In the genomic region with DNA sequence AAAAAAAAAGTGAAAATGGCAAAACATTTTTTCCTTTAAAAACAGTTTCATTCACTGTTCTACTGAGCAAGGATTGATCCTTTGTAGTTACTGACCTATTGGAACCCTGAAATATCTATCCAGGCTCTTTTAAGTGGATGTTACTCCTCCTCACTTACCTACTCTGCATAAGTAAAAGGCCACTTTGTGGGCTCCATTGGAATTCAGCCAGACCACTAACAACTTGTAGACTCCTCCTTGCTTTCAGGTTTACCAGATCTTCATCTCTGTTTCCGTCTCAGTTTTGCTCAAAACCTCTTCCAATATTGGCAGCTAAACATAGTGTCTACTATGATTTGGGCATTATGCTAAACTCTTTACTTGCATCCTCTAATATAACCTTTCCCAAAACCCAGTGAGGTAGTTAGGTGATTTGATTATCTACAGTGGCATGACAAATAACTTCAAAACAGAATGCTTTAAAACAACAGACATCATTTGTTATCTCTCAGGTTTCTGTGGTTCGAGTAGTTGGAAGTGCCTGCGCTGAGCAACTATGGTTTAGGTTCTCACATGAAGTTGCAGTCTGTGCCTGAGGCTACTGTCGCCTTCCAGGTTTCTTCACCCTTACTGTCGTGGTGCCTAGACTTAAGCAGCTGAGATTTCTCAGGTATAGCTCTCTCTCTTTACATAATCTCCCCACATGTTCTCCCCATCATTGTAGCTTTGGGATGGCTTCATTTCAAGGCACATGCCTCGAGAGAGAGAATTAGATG, we compare ENCODE assay signal across 19 cellular contexts.
DNase-seq lines count a peak whose midpoint lies in the region; ATAC-seq, FAIRE-seq and TF ChIP-seq lines count a peak whose summit lies in the region.
"Had no signal": no experiment of that assay in that cellular context is flagged by ENCODE, and none has a peak within 500 bp of the region (broad histone marks: within the 10 kb centered on the region; RNA-seq: fewer than 3 reads in every experiment).

No MANE protein-coding gene starts in this region.

- H3K4me2 ChIP-seq in GM23338, result no peak overlapping the region
- H3K4me2 ChIP-seq in MM.1S (ENCODE audit: low read depth, low read length), result no peak overlapping the region
- no peak overlapping the region for H3K4me2 ChIP-seq in H1 (ENCODE audit: insufficient read depth in 1 of 2, low read depth in 2 of 2, low read length in 2 of 2)
- H3K4me2 ChIP-seq: BLaER1 treated with 17β-estradiol and CSF1 and Interleukin-3, amounts not matched to agents 10 nM and 100 nM had no signal

- no peak for TF ChIP-seq EP300 in H1 (IDR thresholded peaks at IDR 0.05; ENCODE audit: borderline replicate concordance in 1 of 2, low read depth in 2 of 2, low read length in 2 of 2)

- H3K79me2 ChIP-seq in GM23338 (replicated peaks; ENCODE audit: insufficient read depth) (no peaks in the 10 kb centered on the region), MM.1S (ENCODE audit: low read length) (no peaks in the 10 kb centered on the region), H1 (ENCODE audit: control insufficient read depth in 1 of 2, insufficient read depth in 2 of 2, low read length in 2 of 2) (no peaks in the 10 kb centered on the region)

- no peak overlapping the region for H2BK120ac ChIP-seq in H1 (replicated peaks; ENCODE audit: low read depth, low read length)

- H2BK20ac ChIP-seq in H1 (ENCODE audit: low read length), result no peak overlapping the region

- CTCF ChIA-PET in H1 (lab: Charles Lee; ENCODE audit: partially characterized antibody), result interaction anchor here (0.7 to 1.0 kb wide), 2 partner anchors 103 to 115 kb away, joined by 3 read pairs; no protein-coding TSS in a partner anchor

- H3F3A ChIP-seq in GM23338 (replicated peaks; ENCODE audit: low read depth), result no peaks in the 10 kb centered on the region
- no peaks in the 10 kb centered on the region for H3F3A ChIP-seq in MM.1S (ENCODE audit: insufficient read depth, low read length)

- no peak overlapping the region for H2BK15ac ChIP-seq in H1 (ENCODE audit: low read length)

- H3K18ac ChIP-seq in H1 (ENCODE audit: extremely low read depth, low read length), result no peak overlapping the region

- H3K9me3 Mint-ChIP-seq in GM23338, result peaks cover 11% of the 10 kb centered on the region
- peaks cover 10 to 11% of the 10 kb centered on the region in 2 donors for H3K9me3 Mint-ChIP-seq in stimulated activated naive B cell treated with anti-CD40 and anti-IgM and Interleukin-4, amounts not matched to agents 10 μg/mL and 1 μg/mL and 100 μg/mL, for 72 hours

- no peaks in the 10 kb centered on the region for H3K79me1 ChIP-seq in H1 (ENCODE audit: low read depth, low read length)

- H3K4me1 ChIP-seq in GM23338 (ENCODE audit: insufficient read depth) (no peaks in the 10 kb centered on the region), MM.1S (ENCODE audit: low read length) (no peaks in the 10 kb centered on the region), H1 (replicated peaks in 1 of 4; ENCODE audit: control insufficient read depth in 3 of 4, insufficient read depth in 4 of 4, low read length in 3 of 4) (no peaks in the 10 kb centered on the region)
- H3K4me1 ChIP-seq: BLaER1 treated with 17β-estradiol and CSF1 and Interleukin-3, amounts not matched to agents 10 nM and 100 nM had no signal

- H3K36me3 ChIP-seq in GM23338 (ENCODE audit: insufficient read depth) (no peaks in the 10 kb centered on the region), MM.1S (replicated peaks; ENCODE audit: insufficient read depth, low read length) (no peaks in the 10 kb centered on the region), H1 (ENCODE audit: control insufficient read depth in 2 of 4, insufficient read depth in 4 of 4, low read length in 3 of 4) (no peaks in the 10 kb centered on the region)
- H3K36me3 ChIP-seq: BLaER1 treated with 17β-estradiol and CSF1 and Interleukin-3, amounts not matched to agents 10 nM and 100 nM had no signal

- peaks cover 9% of the 10 kb centered on the region; the same call in 2 of the 3 replicates for H3K36me3 Mint-ChIP-seq in GM23338 (ENCODE audit: low read depth)
- H3K36me3 Mint-ChIP-seq in stimulated activated naive B cell treated with anti-CD40 and anti-IgM and Interleukin-4, amounts not matched to agents 10 μg/mL and 1 μg/mL and 100 μg/mL, for 72 hours, result peaks cover 0 to 2% of the 10 kb centered on the region in 2 donors
- H3K36me3 Mint-ChIP-seq: CD8-positive, alpha-beta T cell; IgD-negative memory B cell had no signal

- no peaks in the 10 kb centered on the region for H4K20me1 ChIP-seq in GM23338 (replicated peaks; ENCODE audit: insufficient read depth)
- no peaks in the 10 kb centered on the region for H4K20me1 ChIP-seq in MM.1S (ENCODE audit: insufficient read depth, low read length)
- no peaks in the 10 kb centered on the region for H4K20me1 ChIP-seq in H1 (replicated peaks in 1 of 2; ENCODE audit: control insufficient read depth in 1 of 2, insufficient read depth in 2 of 2, low read length in 2 of 2)
- H4K20me1 ChIP-seq: BLaER1 treated with 17β-estradiol and CSF1 and Interleukin-3, amounts not matched to agents 10 nM and 100 nM had no signal

- TF ChIP-seq POLR2A in H1 (IDR thresholded peaks at IDR 0.05; ENCODE audit: control extremely low read depth in 1 of 2, low read depth in 2 of 2, low read length in 2 of 2), result no peak

- H2AFZ ChIP-seq in GM23338, result peak overlapping the region; percentile 73
- H2AFZ ChIP-seq in MM.1S (ENCODE audit: low read length), result no peak overlapping the region
- peak overlapping the region; percentile 9; the same call in 1 of the 2 replicates for H2AFZ ChIP-seq in H1 (ENCODE audit: low read length)

- no peaks in the 10 kb centered on the region; the same call in 1 of the 3 replicates for H3K4me1 Mint-ChIP-seq in GM23338
- H3K4me1 Mint-ChIP-seq in stimulated activated naive B cell treated with anti-CD40 and anti-IgM and Interleukin-4, amounts not matched to agents 10 μg/mL and 1 μg/mL and 100 μg/mL, for 72 hours, result no peaks in the 10 kb centered on the region
- H3K4me1 Mint-ChIP-seq: B cell, IgD-negative memory B cell had no signal

- TF ChIP-seq CTCF in GM23338 (conservative IDR thresholded peaks at IDR 0.05; ENCODE audit: low read depth in 2 of 2), result no peak
- no peak for TF ChIP-seq CTCF in MM.1S (IDR thresholded peaks at IDR 0.05; ENCODE audit: low read length)
- TF ChIP-seq CTCF in H1 (IDR thresholded peaks at IDR 0.05; ENCODE audit: control extremely low read depth in 1 of 3, insufficient read depth in 1 of 3, low read depth in 1 of 3, low read length in 3 of 3), result no peak

- H4K8ac ChIP-seq in H1 (ENCODE audit: extremely low read depth, insufficient read depth, low read length), result no peak overlapping the region

- H3K9ac ChIP-seq in MM.1S (ENCODE audit: low read length) (no peak overlapping the region), H1 (replicated peaks in 1 of 4; ENCODE audit: extremely low read depth in 1 of 4, low read depth in 3 of 4, low read length in 3 of 4) (no peak overlapping the region)
- H3K9ac ChIP-seq: BLaER1 treated with 17β-estradiol and CSF1 and Interleukin-3, amounts not matched to agents 10 nM and 100 nM had no signal

- H2BK12ac ChIP-seq in H1 (ENCODE audit: low read depth, low read length), result no peak overlapping the region

- no peak overlapping the region for H3K27ac ChIP-seq in GM23338 (ENCODE audit: low read depth)
- H3K27ac ChIP-seq in MM.1S (ENCODE audit: low read length), result no peak overlapping the region
- H3K27ac ChIP-seq in H1 (ENCODE audit: low read depth, low read length), result no peak overlapping the region
- H3K27ac ChIP-seq: BLaER1 treated with 17β-estradiol and CSF1 and Interleukin-3, amounts not matched to agents 10 nM and 100 nM had no signal

- H4K91ac ChIP-seq in H1 (replicated peaks; ENCODE audit: insufficient read length, low read length), result no peak overlapping the region

- no peak for FAIRE-seq in H1 (lab: Jason Lieb, UNC)
- FAIRE-seq: GM12891, GM19239, H54, HepG2, HTR-8/SVneo had no signal

- POLR2A ChIA-PET in H1 (lab: Charles Lee; ENCODE audit: partially characterized antibody), result no interaction called here

- no peak overlapping the region for H2BK5ac ChIP-seq in H1 (ENCODE audit: low read depth, low read length)

- no peak for DNase-seq in GM23338 (ENCODE audit: low spot score)
- peak; percentile 25 for DNase-seq in MM.1S
- DNase-seq in H1 (ENCODE audit: low read depth in 1 of 2, low spot score in 2 of 2), result no peak
- no peak for DNase-seq in stimulated activated naive B cell treated with anti-CD40 and anti-IgM and Interleukin-4, amounts not matched to agents 10 μg/mL and 1 μg/mL and 100 μg/mL, for 72 hours
- DNase-seq in NCI-H1694 (lab: John Stamatoyannopoulos, UW), result no peak
- no peak for DNase-seq in HUDEP-2 (lab: John Stamatoyannopoulos, UW; ENCODE audit: unreplicated experiment in 76 of 76)
- DNase-seq in SHP77 treated with DMSO at 0.1 percent for 48 hours (lab: John Stamatoyannopoulos, UW), result no peak
- DNase-seq: Calu3; CD8-positive, alpha-beta T cell; DMS79 treated with DMSO at 0.1 percent for 48 hours; HCEC 1CT had no signal

- no peak overlapping the region for H3K4ac ChIP-seq in H1 (replicated peaks; ENCODE audit: insufficient read length, low read depth, low read length)

- H3K4me3 ChIP-seq in GM23338 (no peak overlapping the region), MM.1S (ENCODE audit: low read length) (no peak overlapping the region), H1 (ENCODE audit: extremely low read depth in 1 of 4, insufficient read depth in 2 of 4, low read depth in 3 of 4, low read length in 4 of 4) (no peak overlapping the region)
- H3K4me3 ChIP-seq: BLaER1 treated with 17β-estradiol and CSF1 and Interleukin-3, amounts not matched to agents 10 nM and 100 nM had no signal

- H3K27me3 ChIP-seq in GM23338 (ENCODE audit: insufficient read depth) (no peaks in the 10 kb centered on the region), MM.1S (replicated peaks; ENCODE audit: insufficient read depth, low read length) (no peaks in the 10 kb centered on the region), H1 (replicated peaks in 1 of 4; ENCODE audit: control insufficient read depth in 3 of 4, extremely low read depth in 1 of 4, insufficient read depth in 3 of 4, low read length in 3 of 4) (no peaks in the 10 kb centered on the region)
- H3K27me3 ChIP-seq: BLaER1 treated with 17β-estradiol and CSF1 and Interleukin-3, amounts not matched to agents 10 nM and 100 nM had no signal

- H3K27ac Mint-ChIP-seq in GM23338, result no peak overlapping the region
- H3K27ac Mint-ChIP-seq in stimulated activated naive B cell treated with anti-CD40 and anti-IgM and Interleukin-4, amounts not matched to agents 10 μg/mL and 1 μg/mL and 100 μg/mL, for 72 hours, result no peak overlapping the region
- H3K27ac Mint-ChIP-seq: B cell; CD8-positive, alpha-beta T cell; IgD-negative memory B cell had no signal

- no peak overlapping the region for H2AK5ac ChIP-seq in H1 (ENCODE audit: low read depth, low read length)

- WGBS in H1 (ENCODE audit: extremely low coverage in 1 of 2, insufficient coverage in 1 of 2, insufficient read length in 1 of 2, insufficient replicate concordance in 2 of 2, low coverage in 1 of 2, low lambda C conversion rate in 2 of 2, missing lambda C conversion rate in 1 of 2), 2 experiments, result 91% methylated on average over 6 of the region's 6 CpGs; no CpG with 5 or more reads in 1 of the 2 experiments

- no peak for ATAC-seq in GM23338
- ATAC-seq in stimulated activated naive B cell treated with anti-CD40 and anti-IgM and Interleukin-4, amounts not matched to agents 10 μg/mL and 1 μg/mL and 100 μg/mL, for 72 hours (replicated peaks), result no peak
- ATAC-seq: CD8-positive, alpha-beta T cell; HepG2 had no signal

- H3K14ac ChIP-seq in H1 (ENCODE audit: insufficient read length), result no peak overlapping the region

- H3K27me3 Mint-ChIP-seq in GM23338 (ENCODE audit: insufficient read depth, low read depth, poor library complexity), result no peaks in the 10 kb centered on the region
- H3K27me3 Mint-ChIP-seq in stimulated activated naive B cell treated with anti-CD40 and anti-IgM and Interleukin-4, amounts not matched to agents 10 μg/mL and 1 μg/mL and 100 μg/mL, for 72 hours, result no peaks in the 10 kb centered on the region
- H3K27me3 Mint-ChIP-seq: B cell, IgD-negative memory B cell had no signal

- H3K23ac ChIP-seq in H1 (ENCODE audit: insufficient read length), result no peak overlapping the region

- H3K9me2 ChIP-seq in GM23338 (ENCODE audit: insufficient read depth) (no peaks in the 10 kb centered on the region), MM.1S (replicated peaks; ENCODE audit: insufficient read depth, low read length) (no peaks in the 10 kb centered on the region)

- H3K23me2 ChIP-seq in H1 (ENCODE audit: low read depth, low read length), result no peaks in the 10 kb centered on the region

- H3K4me3 Mint-ChIP-seq in GM23338, result no peak overlapping the region
- H3K4me3 Mint-ChIP-seq in stimulated activated naive B cell treated with anti-CD40 and anti-IgM and Interleukin-4, amounts not matched to agents 10 μg/mL and 1 μg/mL and 100 μg/mL, for 72 hours, result no peak overlapping the region
- H3K4me3 Mint-ChIP-seq: B cell; CD8-positive, alpha-beta T cell; IgD-negative memory B cell had no signal

- no peak for TF ChIP-seq RAD21 in H1 (IDR thresholded peaks at IDR 0.05 in 1 of 2, conservative IDR thresholded peaks at IDR 0.05 in 1 of 2; ENCODE audit: low read depth in 2 of 2, low read length in 2 of 2)

- no peak overlapping the region for H3K56ac ChIP-seq in H1 (replicated peaks; ENCODE audit: insufficient read length, low read depth, low read length)

- H4K5ac ChIP-seq in H1 (ENCODE audit: insufficient read length, low read depth, low read length), result no peak overlapping the region

- no peaks in the 10 kb centered on the region for H3K9me3 ChIP-seq in MM.1S (replicated peaks; ENCODE audit: insufficient read depth, low read length)
- peaks cover 0 to 6% of the 10 kb centered on the region in 2 experiments; a peak in 2 of 4 replicates for H3K9me3 ChIP-seq in H1 (ENCODE audit: insufficient read depth in 2 of 2, low read depth in 1 of 2, low read length in 1 of 2)
